Comparison of ENCODE assay signal across 1 cellular context in genomic region chr12:32344047-32344446, GRCh38.
TF ChIP-seq lines count a peak whose summit lies in the region.

No MANE protein-coding gene starts in this region.

TF ChIP-seq in K562, 482 proteins besides CTCF, POLR2A, EP300 and RAD21:
- TF ChIP-seq POLR2AphosphoS2 (IDR thresholded peaks at IDR 0.05; ENCODE audit: low read length) (no peak), DACH1 (IDR thresholded peaks at IDR 0.05; ENCODE audit: partially characterized antibody) (no peak), ZNF507 (tag; conservative IDR thresholded peaks at IDR 0.05) (no peak), ZNF76 (CRISPR knock-in tag; IDR thresholded peaks at IDR 0.05; ENCODE audit: borderline replicate concordance) (no peak), TARDBP (IDR thresholded peaks at IDR 0.05) (no peak), CHCHD3 (CRISPR knock-in tag; IDR thresholded peaks at IDR 0.05) (no peak), ZBED1 (IDR thresholded peaks at IDR 0.05) (no peak), MBD2 (IDR thresholded peaks at IDR 0.05; ENCODE audit: borderline replicate concordance, low read depth) (no peak), TSC22D4 (tag; IDR thresholded peaks at IDR 0.05) (no peak), ZNF280B (CRISPR knock-in tag; IDR thresholded peaks at IDR 0.05) (no peak)
- TF ChIP-seq, protein P1, sequence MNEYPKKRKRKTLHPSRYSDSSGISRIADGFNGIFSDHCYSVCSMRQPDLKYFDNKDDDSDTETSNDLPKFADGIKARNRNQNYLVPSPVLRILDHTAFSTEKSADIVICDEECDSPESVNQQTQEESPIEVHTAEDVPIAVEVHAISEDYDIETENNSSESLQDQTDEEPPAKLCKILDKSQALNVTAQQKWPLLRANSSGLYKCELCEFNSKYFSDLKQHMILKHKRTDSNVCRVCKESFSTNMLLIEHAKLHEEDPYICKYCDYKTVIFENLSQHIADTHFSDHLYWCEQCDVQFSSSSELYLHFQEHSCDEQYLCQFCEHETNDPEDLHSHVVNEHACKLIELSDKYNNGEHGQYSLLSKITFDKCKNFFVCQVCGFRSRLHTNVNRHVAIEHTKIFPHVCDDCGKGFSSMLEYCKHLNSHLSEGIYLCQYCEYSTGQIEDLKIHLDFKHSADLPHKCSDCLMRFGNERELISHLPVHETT (CRISPR knock-in tag; conservative IDR thresholded peaks at IDR 0.05 in 1 of 2, IDR thresholded peaks at IDR 0.05 in 1 of 2): no peak
- TF ChIP-seq, protein P2, sequence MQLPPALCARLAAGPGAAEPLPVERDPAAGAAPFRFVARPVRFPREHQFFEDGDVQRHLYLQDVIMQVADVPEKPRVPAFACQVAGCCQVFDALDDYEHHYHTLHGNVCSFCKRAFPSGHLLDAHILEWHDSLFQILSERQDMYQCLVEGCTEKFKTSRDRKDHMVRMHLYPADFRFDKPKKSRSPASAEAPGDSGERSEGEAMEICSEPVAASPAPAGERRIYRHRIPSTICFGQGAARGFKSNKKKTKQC (CRISPR knock-in tag; IDR thresholded peaks at IDR 0.05): no peak
